ENCODE assay signal across 11 cellular contexts in genomic region chr10:103231047-103231551, GRCh38. TPM values are rescaled to one million over a fixed set of nuclear protein-coding genes. Genes with fewer than 3 reads are reported as not detected.
DNase-seq lines count a peak whose midpoint lies in the region; ATAC-seq and TF ChIP-seq lines count a peak whose summit lies in the region.
"Had no signal": no experiment of that assay in that cellular context is flagged by ENCODE, and none has a peak within 500 bp of the region (broad histone marks: within the 10 kb centered on the region; RNA-seq: fewer than 3 reads in every experiment).

No MANE protein-coding gene starts in this region.

- H4K20me1 ChIP-seq in SK-N-SH (ENCODE audit: insufficient read depth) (no peaks in the 10 kb centered on the region), osteoblast (ENCODE audit: insufficient read depth, low read length) (no peaks in the 10 kb centered on the region)

- no peaks in the 10 kb centered on the region for H3K36me3 Mint-ChIP-seq in Calu3 (ENCODE audit: insufficient read depth, unreplicated experiment)

- BruUV-seq in Calu3 (replicated peaks; lab: Mats Ljungman, UMichigan): no TSS peak

- H3K4me3 Mint-ChIP-seq in Calu3 (ENCODE audit: low read depth, unreplicated experiment): no peak overlapping the region
- H3K4me3 Mint-ChIP-seq: stimulated activated naive CD8-positive, alpha-beta T cell treated with anti-CD3 and anti-CD28 coated beads, Interleukin-15, amount 100 ng/mL, for 72 hours had no signal

- H2AFZ ChIP-seq in SK-N-SH (ENCODE audit: low read depth) (peak overlapping the region; percentile 23; the same call in 1 of the 2 replicates), osteoblast (ENCODE audit: low read length) (no peak overlapping the region)

- CTCF ChIA-PET in Calu3 (lab: Charles Lee) (interaction anchor here (0.7 to 2.8 kb wide), 8 partner anchors 8 to 400 kb away, joined by 3 to 12 read pairs (median 4); partner anchors contain the start of gene NT5C2), SK-N-SH (lab: Yijun Ruan, JAX) (interaction anchor here (0.6 to 1.5 kb wide), 2 partner anchors 13 to 83 kb away, joined by 3 to 4 read pairs; no protein-coding TSS in a partner anchor)

- H3K27ac ChIP-seq in SK-N-SH (ENCODE audit: low read depth in 2 of 2, low read length in 1 of 2) (peak overlapping the region; percentile 64 to 91; a peak in 3 of 4 replicates), osteoblast (ENCODE audit: low read depth, low read length) (peak overlapping the region; percentile 86)

- TF ChIP-seq EP300 in SK-N-SH (IDR thresholded peaks at IDR 0.05; ENCODE audit: borderline replicate concordance in 1 of 2, low read depth in 1 of 2, low read length in 1 of 2): peak in 1 of 2 experiments; percentile 88; a peak in 1 of 4 replicates

- H3K27me3 Mint-ChIP-seq in Calu3 (ENCODE audit: unreplicated experiment): no peaks in the 10 kb centered on the region
- H3K27me3 Mint-ChIP-seq: stimulated activated naive CD8-positive, alpha-beta T cell treated with anti-CD3 and anti-CD28 coated beads, Interleukin-15, amount 100 ng/mL, for 72 hours had no signal

- H3F3A ChIP-seq in SK-N-SH (replicated peaks; ENCODE audit: insufficient read depth): peaks cover 29% of the 10 kb centered on the region

- TF ChIP-seq CTCF in Calu3 (IDR thresholded peaks at IDR 0.05; ENCODE audit: unreplicated experiment): no peak
- no peak for TF ChIP-seq CTCF in SK-N-SH (IDR thresholded peaks at IDR 0.05)
- TF ChIP-seq CTCF in osteoblast (IDR thresholded peaks at IDR 0.05; ENCODE audit: extremely low read depth, low read depth, low read length): no peak

- H3K9me2 ChIP-seq in SK-N-SH: no peaks in the 10 kb centered on the region

- H3K27ac Mint-ChIP-seq in Calu3 (ENCODE audit: unreplicated experiment): peak overlapping the region; percentile 54
- H3K27ac Mint-ChIP-seq: stimulated activated naive CD8-positive, alpha-beta T cell treated with anti-CD3 and anti-CD28 coated beads, Interleukin-15, amount 100 ng/mL, for 72 hours had no signal

- H3K9me3 ChIP-seq in SK-N-SH: no peaks in the 10 kb centered on the region
- no peaks in the 10 kb centered on the region for H3K9me3 ChIP-seq in osteoblast (ENCODE audit: low read depth, low read length)

- peak overlapping the region; percentile 60 for H3K9ac ChIP-seq in SK-N-SH

- no peak for ATAC-seq in HG02970 (IDR thresholded peaks at IDR 0.05; ENCODE audit: low FRiP score, unreplicated experiment)
- ATAC-seq: stimulated activated naive CD8-positive, alpha-beta T cell treated with anti-CD3 and anti-CD28 coated beads, Interleukin-15, amount 100 ng/mL, for 72 hours had no signal

- H3K4me1 ChIP-seq in SK-N-SH (ENCODE audit: control insufficient read depth in 1 of 2, insufficient read depth in 2 of 2, low read depth in 1 of 2, low read length in 1 of 2): peaks cover 0 to 18% of the 10 kb centered on the region in 2 experiments; a peak in 1 of 4 replicates
- peaks cover 47% of the 10 kb centered on the region for H3K4me1 ChIP-seq in osteoblast (ENCODE audit: insufficient read depth, low read length)

- 24% methylated on average over 4 of the region's 4 CpGs for WGBS in SK-N-SH (ENCODE audit: low lambda C conversion rate)

- H3K4me1 Mint-ChIP-seq in Calu3 (ENCODE audit: low read depth, unreplicated experiment): peaks cover 24% of the 10 kb centered on the region
- H3K4me1 Mint-ChIP-seq: stimulated activated naive CD8-positive, alpha-beta T cell treated with anti-CD3 and anti-CD28 coated beads, Interleukin-15, amount 100 ng/mL, for 72 hours had no signal

- TF ChIP-seq RAD21 in SK-N-SH (IDR thresholded peaks at IDR 0.05; ENCODE audit: low read length): no peak

- H3K4me2 ChIP-seq in SK-N-SH (peak overlapping the region; percentile 23; the same call in 1 of the 2 replicates), osteoblast (ENCODE audit: insufficient read depth, low read length) (peak overlapping the region; percentile 59)

- H3K4me3 ChIP-seq in SK-N-SH (ENCODE audit: low read depth in 2 of 2, low read length in 1 of 2): no peak overlapping the region
- peak overlapping the region; percentile 2 for H3K4me3 ChIP-seq in osteoblast (ENCODE audit: insufficient read depth, low read length)

- DNase-seq in Calu3 (peak; percentile 41), SK-N-SH (no peak), foreskin melanocyte (peak; percentile 71), osteoblast (ENCODE audit: insufficient read length, low spot score, missing footprints) (peak; percentile 90), hippocampal formation (lab: John Stamatoyannopoulos, UW) (no peak), COR-L47 (lab: John Stamatoyannopoulos, UW) (no peak), T-helper 9 cell (no peak)
- DNase-seq: stimulated activated naive CD8-positive, alpha-beta T cell treated with anti-CD3 and anti-CD28 coated beads, Interleukin-15, amount 100 ng/mL, for 72 hours had no signal

- H3K36me3 ChIP-seq in SK-N-SH (replicated peaks in 1 of 2; ENCODE audit: control insufficient read depth in 1 of 2, insufficient read depth in 2 of 2, low read length in 1 of 2) (no peaks in the 10 kb centered on the region), osteoblast (ENCODE audit: insufficient read depth, low read length) (no peaks in the 10 kb centered on the region)

- H3K27me3 ChIP-seq in SK-N-SH (ENCODE audit: insufficient read depth) (no peaks in the 10 kb centered on the region), osteoblast (ENCODE audit: insufficient read depth, low read length) (no peaks in the 10 kb centered on the region)

- POLR2A ChIA-PET in SK-N-SH (lab: Yijun Ruan, JAX): no interaction called here

- H3K9me3 Mint-ChIP-seq in Calu3 (ENCODE audit: low read depth, unreplicated experiment): no peaks in the 10 kb centered on the region
- H3K9me3 Mint-ChIP-seq: stimulated activated naive CD8-positive, alpha-beta T cell treated with anti-CD3 and anti-CD28 coated beads, Interleukin-15, amount 100 ng/mL, for 72 hours had no signal

- intact Hi-C loops in Calu3 (cut with micrococcal nuclease; ENCODE audit: unreplicated experiment): no loop called here

- H3K79me2 ChIP-seq in SK-N-SH (ENCODE audit: insufficient read depth) (no peaks in the 10 kb centered on the region), osteoblast (ENCODE audit: insufficient read depth, low read length) (no peaks in the 10 kb centered on the region)

TF ChIP-seq in SK-N-SH, 30 proteins besides CTCF, POLR2A, EP300 and RAD21 (continues in another document):
- TF ChIP-seq SMC3 (IDR thresholded peaks at IDR 0.05; ENCODE audit: low read depth, low read length): no peak
- TF ChIP-seq POLR2AphosphoS5 (IDR thresholded peaks at IDR 0.05; ENCODE audit: low read depth, low read length): peak; percentile 80
- TF ChIP-seq RFX5 (IDR thresholded peaks at IDR 0.05; ENCODE audit: low read length): no peak
- TF ChIP-seq CHD2 (IDR thresholded peaks at IDR 0.05; ENCODE audit: low read length, partially characterized antibody): no peak
- TF ChIP-seq TAF1 (IDR thresholded peaks at IDR 0.05; ENCODE audit: borderline replicate concordance, low read depth, low read length): peak; percentile 22; the same call in 1 of the 2 replicates
- no peak for TF ChIP-seq USF2 (IDR thresholded peaks at IDR 0.05; ENCODE audit: borderline replicate concordance, low read depth, low read length)
- TF ChIP-seq ZBTB33 (IDR thresholded peaks at IDR 0.05; ENCODE audit: borderline replicate concordance, low read depth): no peak; the same call in 1 of the 2 replicates
- no peak for TF ChIP-seq FOXJ3 (CRISPR knock-in tag; IDR thresholded peaks at IDR 0.05)
- TF ChIP-seq GATA2 (CRISPR knock-in tag; IDR thresholded peaks at IDR 0.05): no peak
- no peak for TF ChIP-seq USF1 (IDR thresholded peaks at IDR 0.05; ENCODE audit: borderline replicate concordance, low read depth)

RNA-seq across cellular contexts. Expression of gene RPEL1, which starts 14.6 kb away (rescaled TPM):
- 0.57 and 0.61 TPM in 2 replicates for total RNA-seq in Calu3 (2022)
- 0.08 TPM in 1 of 2 replicates, not detected in the other for polyA plus RNA-seq in SK-N-SH (2012; rRNA removed)
- polyA plus RNA-seq in SK-N-SH (2012; cell fraction: cytosol; rRNA removed): 0.13 and 0.20 TPM in 2 replicates
- 0.05 and 0.16 TPM in 2 replicates for polyA plus RNA-seq in SK-N-SH (2012; cell fraction: nucleus; rRNA removed)
- 0.29 and 0.36 TPM in 2 replicates for total RNA-seq in osteoblast
- total RNA-seq: frontal cortex; T-helper 2 cell treated with Interferon-gamma antibody and Interleukin-4, amounts not matched to agents 100 ng/mL and 5 ng/mL, for 36 hours had no signal

RNA-seq across cellular contexts. Expression of gene NT5C2, which starts 38.0 kb away (rescaled TPM):
- total RNA-seq in Calu3 (2022) (70.0 and 75.8 TPM in 2 replicates), osteoblast (94.1 and 96.9 TPM in 2 replicates)
- polyA plus RNA-seq in SK-N-SH (2012; rRNA removed): 29.6 and 45.4 TPM in 2 replicates
- 42.8 and 47.5 TPM in 2 replicates for polyA plus RNA-seq in SK-N-SH (2012; cell fraction: cytosol; rRNA removed)
- polyA plus RNA-seq in SK-N-SH (2012; cell fraction: nucleus; rRNA removed): 21.0 and 39.8 TPM in 2 replicates

RNA-seq across cellular contexts. Expression of gene INA, which starts 45.8 kb away (rescaled TPM):
- 1.3 and 1.9 TPM in 2 replicates for total RNA-seq in Calu3 (2022)
- polyA plus RNA-seq in SK-N-SH (2012; rRNA removed): 4.8 and 5.4 TPM in 2 replicates
- polyA plus RNA-seq in SK-N-SH (2012; cell fraction: cytosol; rRNA removed): 5.3 and 6.9 TPM in 2 replicates
- 3.2 and 3.4 TPM in 2 replicates for polyA plus RNA-seq in SK-N-SH (2012; cell fraction: nucleus; rRNA removed)
- total RNA-seq in osteoblast: 0.29 and 0.36 TPM in 2 replicates

Comparison
In these comparisons a context has a peak if more than half of its experiments do, and no peak if none do; other contexts are left out.
1. DNase-seq: peak in Calu3 (single experiment), foreskin melanocyte (single experiment) and osteoblast (single experiment); none in SK-N-SH (single experiment), hippocampal formation (0 of 2), COR-L47 (single experiment) and T-helper 9 cell (single experiment).